25 cellular contexts compared by ENCODE assay signal in the genomic region with DNA sequence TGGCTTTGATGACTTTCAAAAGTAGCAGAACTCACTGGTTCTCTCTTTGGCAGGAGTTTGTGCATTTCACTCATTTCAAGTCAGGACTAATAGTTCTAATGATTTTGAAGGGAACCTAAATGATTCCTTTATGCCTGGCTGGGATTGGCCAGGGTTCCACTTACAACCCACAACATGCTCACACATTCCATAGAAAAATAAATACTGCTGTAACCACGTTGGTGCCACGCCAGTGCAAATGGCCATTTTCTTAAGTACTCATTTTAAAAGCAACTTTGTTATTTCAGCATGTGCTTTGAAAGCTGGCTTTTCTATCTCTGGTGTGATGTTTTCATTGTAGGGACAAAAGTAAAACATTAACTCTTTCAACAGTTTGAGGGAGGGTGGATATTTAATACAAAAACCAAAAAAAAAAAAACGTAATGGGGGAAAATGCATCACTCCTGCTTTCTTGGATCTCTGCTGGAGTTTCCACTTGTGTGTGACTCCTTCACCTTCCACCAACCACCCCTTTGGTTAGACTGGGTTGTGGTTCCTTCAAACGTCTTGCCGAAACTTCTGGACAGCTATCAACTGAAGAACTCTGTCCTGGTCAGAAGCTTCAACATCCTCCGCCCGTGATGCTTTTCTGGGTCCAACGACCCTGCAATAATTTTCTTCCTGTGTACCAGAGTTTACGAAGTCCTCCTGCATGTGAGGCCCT.
A peak's percentile ranks its signal among the peaks of the same experiment; 100 is the strongest.
DNase-seq lines count a peak whose midpoint lies in the region; ATAC-seq and TF ChIP-seq lines count a peak whose summit lies in the region.
"Had no signal": no experiment of that assay in that cellular context is flagged by ENCODE, and none has a peak within 500 bp of the region (broad histone marks: within the 10 kb centered on the region; RNA-seq: fewer than 3 reads in every experiment).

No MANE protein-coding gene starts in this region.

- no peak for ATAC-seq in HG03439 (IDR thresholded peaks at IDR 0.05; ENCODE audit: unreplicated experiment)
- ATAC-seq in stimulated activated naive CD8-positive, alpha-beta T cell treated with anti-CD3 and anti-CD28 coated beads, Interleukin-15, Interleukin-2, amounts not matched to agents 100 U/mL and 50 U/mL, for 24 hours = no peak
- ATAC-seq: A549; activated CD4-positive, CD25-positive, alpha-beta regulatory T cell treated with anti-CD3 and anti-CD28 coated beads, Interleukin-2, amount 50 U/mL, for 24 hours; body of pancreas; effector memory CD8-positive, alpha-beta T cell; K562; T-cell had no signal

- DNase-seq in AG08396 (ENCODE audit: low spot score) (peak; percentile 33), HFFc6 (peak; percentile 6), dedifferentiated amniotic fluid mesenchymal stem cell (ENCODE audit: extremely low spot score) (peak; percentile 25), kidney tubule cell (ENCODE audit: low spot score) (peak; percentile 41), activated gamma-delta T cell treated with Interleukin-2 at 50 U/mL for 16 hours (no peak), NCI-H82 (lab: John Stamatoyannopoulos, UW) (no peak)
- no peak for DNase-seq in stimulated activated naive CD8-positive, alpha-beta T cell treated with anti-CD3 and anti-CD28 coated beads, Interleukin-15, Interleukin-2, amounts not matched to agents 100 U/mL and 50 U/mL, for 24 hours
- DNase-seq: activated CD4-positive, alpha-beta memory T cell treated with anti-CD3 and anti-CD28 coated beads, Interleukin-2, amount 10 ng/mL, durations not matched to agents 7 days and 5 days; activated naive CD8-positive, alpha-beta T cell treated with anti-CD3 and anti-CD28 coated beads for 36 hours; body of pancreas; C1 segment of cervical spinal cord; Calu3; effector memory CD8-positive, alpha-beta T cell; glutamatergic neuron; kidney; NCI-H2171; NCI-H524; T-cell; upper lobe of left lung had no signal

- TF ChIP-seq CTCF in HFFc6 (IDR thresholded peaks at IDR 0.05) = no peak

- no peak overlapping the region for H3K27ac Mint-ChIP-seq in HFFc6
- H3K27ac Mint-ChIP-seq: activated CD4-positive, alpha-beta memory T cell treated with anti-CD3 and anti-CD28 coated beads, Interleukin-2, amount 10 ng/mL, durations not matched to agents 7 days and 5 days; activated naive CD8-positive, alpha-beta T cell treated with anti-CD3 and anti-CD28 coated beads for 36 hours; activated T-helper 2 cell treated with anti-CD3 and anti-CD28 coated beads, Interferon-gamma antibody, Interleukin-2, Interleukin-4, amounts not matched to agents 10 μg/mL and 5 μg/mL and 100 μg/mL, durations not matched to agents 14 hours and 24 hours and 36 hours; effector memory CD8-positive, alpha-beta T cell; progenitor cell of endocrine pancreas; T-cell had no signal

- H3K27me3 Mint-ChIP-seq in HFFc6 (ENCODE audit: insufficient read depth) = no peaks in the 10 kb centered on the region; the same call in none of the 2 replicates
- H3K27me3 Mint-ChIP-seq: activated CD4-positive, alpha-beta memory T cell treated with anti-CD3 and anti-CD28 coated beads, Interleukin-2, amount 10 ng/mL, durations not matched to agents 7 days and 5 days; progenitor cell of endocrine pancreas had no signal

- no peaks in the 10 kb centered on the region for H3K36me3 Mint-ChIP-seq in HFFc6 (ENCODE audit: low read depth)
- H3K36me3 Mint-ChIP-seq: T-cell had no signal

- H3K9me3 Mint-ChIP-seq in HFFc6 = no peaks in the 10 kb centered on the region
- H3K9me3 Mint-ChIP-seq: activated naive CD8-positive, alpha-beta T cell treated with anti-CD3 and anti-CD28 coated beads for 36 hours; effector memory CD8-positive, alpha-beta T cell; T-cell had no signal

- peaks cover 55% of the 10 kb centered on the region for H3K4me1 Mint-ChIP-seq in HFFc6 (ENCODE audit: low read depth)
- H3K4me1 Mint-ChIP-seq: T-cell had no signal

- no peak overlapping the region for H3K4me3 Mint-ChIP-seq in HFFc6
- H3K4me3 Mint-ChIP-seq: activated CD4-positive, alpha-beta memory T cell treated with anti-CD3 and anti-CD28 coated beads, Interleukin-2, amount 10 ng/mL, durations not matched to agents 7 days and 5 days; activated naive CD8-positive, alpha-beta T cell treated with anti-CD3 and anti-CD28 coated beads for 36 hours; effector memory CD8-positive, alpha-beta T cell; T-cell had no signal

Comparison
In these comparisons a context has a peak if more than half of its experiments do, and no peak if none do; other contexts are left out.
1. DNase-seq: peak in AG08396 (single experiment), HFFc6 (single experiment), dedifferentiated amniotic fluid mesenchymal stem cell (single experiment) and kidney tubule cell (single experiment); none in activated gamma-delta T cell treated with Interleukin-2 at 50 U/mL for 16 hours (single experiment), NCI-H82 (single experiment) and stimulated activated naive CD8-positive, alpha-beta T cell treated with anti-CD3 and anti-CD28 coated beads, Interleukin-15, Interleukin-2, amounts not matched to agents 100 U/mL and 50 U/mL, for 24 hours (single experiment).